ENCODE assay signal across 1 cellular context in the genomic region with DNA sequence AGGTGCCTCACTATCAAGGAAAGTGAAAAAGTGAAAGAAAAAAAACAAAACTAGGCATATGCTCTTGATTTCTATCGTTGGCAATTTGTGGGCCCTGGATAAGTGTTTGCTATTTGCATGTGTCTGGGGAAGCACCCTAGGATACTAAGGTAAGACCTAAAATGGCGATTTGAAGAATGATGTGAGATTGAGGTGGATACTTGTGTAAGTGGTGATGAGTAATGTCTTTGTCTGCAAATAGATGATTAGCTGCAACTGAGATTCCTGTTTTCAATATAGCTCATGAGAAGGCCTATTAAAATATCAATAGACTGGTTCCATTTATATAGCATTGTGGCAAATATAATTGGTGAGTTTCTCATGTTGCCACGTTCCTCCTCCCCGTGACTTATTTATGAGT.
A peak's percentile ranks its signal among the peaks of the same experiment; 100 is the strongest.
TF ChIP-seq lines count a peak whose summit lies in the region.

No MANE protein-coding gene starts in this region.

TF ChIP-seq in WTC11, 78 proteins besides CTCF, POLR2A, EP300 and RAD21 (continued from another document):
- TF ChIP-seq, protein P1, sequence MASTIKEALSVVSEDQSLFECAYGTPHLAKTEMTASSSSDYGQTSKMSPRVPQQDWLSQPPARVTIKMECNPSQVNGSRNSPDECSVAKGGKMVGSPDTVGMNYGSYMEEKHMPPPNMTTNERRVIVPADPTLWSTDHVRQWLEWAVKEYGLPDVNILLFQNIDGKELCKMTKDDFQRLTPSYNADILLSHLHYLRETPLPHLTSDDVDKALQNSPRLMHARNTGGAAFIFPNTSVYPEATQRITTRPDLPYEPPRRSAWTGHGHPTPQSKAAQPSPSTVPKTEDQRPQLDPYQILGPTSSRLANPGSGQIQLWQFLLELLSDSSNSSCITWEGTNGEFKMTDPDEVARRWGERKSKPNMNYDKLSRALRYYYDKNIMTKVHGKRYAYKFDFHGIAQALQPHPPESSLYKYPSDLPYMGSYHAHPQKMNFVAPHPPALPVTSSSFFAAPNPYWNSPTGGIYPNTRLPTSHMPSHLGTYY (CRISPR knock-in tag; IDR thresholded peaks at IDR 0.05), result peak; percentile 93; the same call in 1 of the 2 replicates
